In the genomic region with DNA sequence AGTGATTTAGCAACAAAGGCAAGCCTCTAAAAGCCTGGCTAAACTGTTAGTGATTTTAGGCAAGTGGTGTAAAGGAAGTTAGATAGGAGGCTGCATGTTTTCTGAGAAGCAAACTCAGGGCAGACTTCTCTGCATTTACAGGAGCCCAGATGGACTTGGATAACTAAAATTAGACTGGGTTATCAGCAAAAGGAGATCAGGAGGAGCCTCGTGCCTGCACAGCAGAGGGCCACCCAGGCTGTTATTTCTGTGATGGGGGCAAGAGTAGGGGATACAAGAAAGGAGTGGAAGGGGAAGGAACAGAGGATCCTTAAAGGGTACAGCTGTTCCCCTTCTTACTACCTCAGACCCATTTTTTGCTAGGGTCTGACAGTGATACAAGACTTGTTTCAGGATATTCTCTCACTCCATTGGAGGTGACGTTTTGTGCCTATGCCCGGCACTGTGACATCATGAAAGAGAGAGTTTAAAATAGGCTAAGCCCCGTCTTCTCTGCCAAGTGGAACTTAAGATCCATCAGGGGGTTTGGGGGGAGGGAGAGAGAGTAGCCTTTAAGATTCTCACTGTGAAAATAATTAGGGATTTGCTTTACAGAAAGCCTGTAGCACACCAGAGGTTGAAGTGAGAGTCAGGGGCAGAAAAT, we compare ENCODE assay signal across 11 cellular contexts. TPM values are rescaled to one million over a fixed set of nuclear protein-coding genes. Genes with fewer than 3 reads are reported as not detected.
DNase-seq lines count a peak whose midpoint lies in the region; ATAC-seq and TF ChIP-seq lines count a peak whose summit lies in the region.
"Had no signal": no experiment of that assay in that cellular context is flagged by ENCODE, and none has a peak within 500 bp of the region (broad histone marks: within the 10 kb centered on the region; RNA-seq: fewer than 3 reads in every experiment).

No MANE protein-coding gene starts in this region.

- H4K20me1 ChIP-seq in neural cell (ENCODE audit: insufficient read depth) (no peaks in the 10 kb centered on the region), PC-9 (ENCODE audit: insufficient read depth) (no peaks in the 10 kb centered on the region)

- TF ChIP-seq CTCF in neural cell (IDR thresholded peaks at IDR 0.05; ENCODE audit: poor library complexity, severe bottlenecking) (no peak), type B pancreatic cell (conservative IDR thresholded peaks at IDR 0.05) (no peak), PC-9 (conservative IDR thresholded peaks at IDR 0.05) (no peak)

- no peaks in the 10 kb centered on the region for H3K27me3 ChIP-seq in neural cell (ENCODE audit: insufficient read depth, low read depth, low read length)
- no peaks in the 10 kb centered on the region for H3K27me3 ChIP-seq in PC-9 (ENCODE audit: insufficient read depth, low read depth)

- TF ChIP-seq POLR2A in erythroblast (IDR thresholded peaks at IDR 0.05; ENCODE audit: low read length) = no peak

- H3K27ac ChIP-seq in neural cell (ENCODE audit: low read length) (peak overlapping the region; percentile 100), PC-9 (no peak overlapping the region)

- H3K4me3 Mint-ChIP-seq in T-helper 17 cell = no peak overlapping the region
- H3K4me3 Mint-ChIP-seq in type B pancreatic cell = peak overlapping the region; percentile 76
- H3K4me3 Mint-ChIP-seq: central memory CD8-positive, alpha-beta T cell had no signal

- H3K36me3 Mint-ChIP-seq in T-helper 17 cell (ENCODE audit: low read depth) (no peaks in the 10 kb centered on the region), type B pancreatic cell (no peaks in the 10 kb centered on the region)

- H3K9me2 ChIP-seq in neural cell (ENCODE audit: insufficient read depth, low read length) (no peaks in the 10 kb centered on the region), PC-9 (ENCODE audit: insufficient read depth) (no peaks in the 10 kb centered on the region)

- no peaks in the 10 kb centered on the region for H3K79me2 ChIP-seq in neural cell (replicated peaks; ENCODE audit: insufficient read depth, low read length)
- H3K79me2 ChIP-seq in PC-9 (ENCODE audit: low read depth) = no peaks in the 10 kb centered on the region

- POLR2A ChIA-PET in PC-9 (lab: Charles Lee; ENCODE audit: unreplicated experiment) = no interaction called here

- CTCF ChIA-PET in PC-9 (lab: Charles Lee) = no interaction called here

- peak overlapping the region; percentile 61 for H3K27ac Mint-ChIP-seq in T-helper 17 cell
- peak overlapping the region; percentile 88 for H3K27ac Mint-ChIP-seq in type B pancreatic cell

- TF ChIP-seq RAD21 in neural cell (conservative IDR thresholded peaks at IDR 0.05) = no peak

- DNase-seq in T-helper 17 cell (no peak), erythroblast (lab: John Stamatoyannopoulos, UW) (peak; percentile 52 to 71), type B pancreatic cell (ENCODE audit: extremely low spot score, unreplicated experiment) (no peak), PC-9 (no peak), dermis blood vessel endothelial cell (no peak), D341Med (ENCODE audit: low spot score) (no peak)
- DNase-seq: DMS153 had no signal

- no peak for ATAC-seq in T-helper 17 cell
- ATAC-seq: GM12878 had no signal

- H3K9ac ChIP-seq in neural cell (ENCODE audit: low read length) = peak overlapping the region; percentile 78

- H3K27me3 Mint-ChIP-seq in T-helper 17 cell (no peaks in the 10 kb centered on the region), type B pancreatic cell (no peaks in the 10 kb centered on the region)
- H3K27me3 Mint-ChIP-seq: central memory CD8-positive, alpha-beta T cell had no signal

- intact Hi-C loops in PC-9 (cut with micrococcal nuclease; ENCODE audit: unreplicated experiment) = no loop called here

- peaks cover 10% of the 10 kb centered on the region for H3K4me1 Mint-ChIP-seq in T-helper 17 cell
- peaks cover 76% of the 10 kb centered on the region for H3K4me1 Mint-ChIP-seq in type B pancreatic cell (ENCODE audit: unreplicated experiment)

- peak overlapping the region; percentile 36 for H2AFZ ChIP-seq in neural cell (ENCODE audit: low read depth, low read length)
- no peak overlapping the region for H2AFZ ChIP-seq in PC-9

- peaks cover 14% of the 10 kb centered on the region for H3K4me1 ChIP-seq in PC-9 (replicated peaks; ENCODE audit: insufficient read depth)

- H3F3A ChIP-seq in neural cell (ENCODE audit: insufficient read depth, low read length, poor library complexity, severe bottlenecking) = peaks cover 11% of the 10 kb centered on the region
- H3F3A ChIP-seq in PC-9 (ENCODE audit: insufficient read depth, low read depth) = no peaks in the 10 kb centered on the region

- peak overlapping the region; percentile 60 for H3K4me3 ChIP-seq in neural cell (ENCODE audit: low read length)
- H3K4me3 ChIP-seq in PC-9 = no peak overlapping the region
- H3K4me3 ChIP-seq: GM12878, lung had no signal

- H3K36me3 ChIP-seq in neural cell (ENCODE audit: insufficient read depth, low read length) = no peaks in the 10 kb centered on the region
- H3K36me3 ChIP-seq in PC-9 (ENCODE audit: low read depth) = no peaks in the 10 kb centered on the region

- no peaks in the 10 kb centered on the region for H3K9me3 ChIP-seq in T-helper 17 cell (ENCODE audit: control insufficient read depth, low read length, poor library complexity, severe bottlenecking)
- no peaks in the 10 kb centered on the region for H3K9me3 ChIP-seq in neural cell (ENCODE audit: low read length)
- H3K9me3 ChIP-seq in PC-9 (ENCODE audit: insufficient read depth, low read depth) = no peaks in the 10 kb centered on the region

- TF ChIP-seq EP300 in neural cell (conservative IDR thresholded peaks at IDR 0.05; ENCODE audit: poor library complexity, severe bottlenecking) = no peak

- H3K4me2 ChIP-seq in neural cell (ENCODE audit: low read length) (peak overlapping the region; percentile 96), PC-9 (no peak overlapping the region)

- BruUV-seq in PC-9 (replicated peaks; lab: Mats Ljungman, UMichigan) = no TSS peak

- no peaks in the 10 kb centered on the region for H3K9me3 Mint-ChIP-seq in type B pancreatic cell
- H3K9me3 Mint-ChIP-seq: central memory CD8-positive, alpha-beta T cell had no signal

TF ChIP-seq in neural cell, 6 proteins besides CTCF, POLR2A, EP300 and RAD21:
- TF ChIP-seq EZH2 (IDR thresholded peaks at IDR 0.05; ENCODE audit: borderline replicate concordance, insufficient read depth, low read length, poor library complexity, severe bottlenecking) (no peak), MXI1 (conservative IDR thresholded peaks at IDR 0.05; ENCODE audit: poor library complexity, severe bottlenecking) (no peak), TAF1 (IDR thresholded peaks at IDR 0.05; ENCODE audit: low read depth) (no peak), POLR2AphosphoS5 (IDR thresholded peaks at IDR 0.05) (no peak), SMC3 (conservative IDR thresholded peaks at IDR 0.05; ENCODE audit: poor library complexity) (no peak)
- TF ChIP-seq, protein P1, sequence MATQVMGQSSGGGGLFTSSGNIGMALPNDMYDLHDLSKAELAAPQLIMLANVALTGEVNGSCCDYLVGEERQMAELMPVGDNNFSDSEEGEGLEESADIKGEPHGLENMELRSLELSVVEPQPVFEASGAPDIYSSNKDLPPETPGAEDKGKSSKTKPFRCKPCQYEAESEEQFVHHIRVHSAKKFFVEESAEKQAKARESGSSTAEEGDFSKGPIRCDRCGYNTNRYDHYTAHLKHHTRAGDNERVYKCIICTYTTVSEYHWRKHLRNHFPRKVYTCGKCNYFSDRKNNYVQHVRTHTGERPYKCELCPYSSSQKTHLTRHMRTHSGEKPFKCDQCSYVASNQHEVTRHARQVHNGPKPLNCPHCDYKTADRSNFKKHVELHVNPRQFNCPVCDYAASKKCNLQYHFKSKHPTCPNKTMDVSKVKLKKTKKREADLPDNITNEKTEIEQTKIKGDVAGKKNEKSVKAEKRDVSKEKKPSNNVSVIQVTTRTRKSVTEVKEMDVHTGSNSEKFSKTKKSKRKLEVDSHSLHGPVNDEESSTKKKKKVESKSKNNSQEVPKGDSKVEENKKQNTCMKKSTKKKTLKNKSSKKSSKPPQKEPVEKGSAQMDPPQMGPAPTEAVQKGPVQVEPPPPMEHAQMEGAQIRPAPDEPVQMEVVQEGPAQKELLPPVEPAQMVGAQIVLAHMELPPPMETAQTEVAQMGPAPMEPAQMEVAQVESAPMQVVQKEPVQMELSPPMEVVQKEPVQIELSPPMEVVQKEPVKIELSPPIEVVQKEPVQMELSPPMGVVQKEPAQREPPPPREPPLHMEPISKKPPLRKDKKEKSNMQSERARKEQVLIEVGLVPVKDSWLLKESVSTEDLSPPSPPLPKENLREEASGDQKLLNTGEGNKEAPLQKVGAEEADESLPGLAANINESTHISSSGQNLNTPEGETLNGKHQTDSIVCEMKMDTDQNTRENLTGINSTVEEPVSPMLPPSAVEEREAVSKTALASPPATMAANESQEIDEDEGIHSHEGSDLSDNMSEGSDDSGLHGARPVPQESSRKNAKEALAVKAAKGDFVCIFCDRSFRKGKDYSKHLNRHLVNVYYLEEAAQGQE (IDR thresholded peaks at IDR 0.05; ENCODE audit: borderline replicate concordance) = no peak

RNA-seq across cellular contexts. Expression of a gene that starts 49.5 kb away (rescaled TPM):
- total RNA-seq in T-helper 17 cell = 100 to 1,000 TPM; 307 TPM
- polyA plus RNA-seq in neural cell = 53.1 and 83.5 TPM in 2 replicates
- polyA minus RNA-seq in neural cell = 62.6 and 84.4 TPM in 2 replicates
- 122 and 145 TPM in 2 replicates for total RNA-seq in type B pancreatic cell (ENCODE audit: low replicate concordance)
- total RNA-seq in PC-9 (2021) = 92.4 and 96.4 TPM in 2 replicates
- 171 and 200 TPM in 2 replicates for total RNA-seq in dermis blood vessel endothelial cell

Comparison
In these comparisons a context has a peak if more than half of its experiments do, and no peak if none do; other contexts are left out.
1. DNase-seq: peak in erythroblast (2 of 2); none in T-helper 17 cell (0 of 3), type B pancreatic cell (single experiment), PC-9 (0 of 2), dermis blood vessel endothelial cell (single experiment) and D341Med (single experiment).